Comparison of ENCODE assay signal across 8 cellular contexts in genomic region chr14:35534884-35535793, GRCh38. TPM values are rescaled to one million over a fixed set of nuclear protein-coding genes. Genes with fewer than 3 reads are reported as not detected.
DNase-seq lines count a peak whose midpoint lies in the region; ATAC-seq and TF ChIP-seq lines count a peak whose summit lies in the region.

No MANE protein-coding gene starts in this region.

- H3K4me3 ChIP-seq in BLaER1 = peak overlapping the region; percentile 72
- H3K4me3 ChIP-seq in adrenal gland = peak overlapping the region in 2 of 4 donors; percentile 40 to 74
- peak overlapping the region; percentile 74 for H3K4me3 ChIP-seq in left ventricle myocardium inferior

- WGBS in adrenal gland, 4 donors = 0 to 3% (median 3%) methylated on average over 11 to 80 of the region's 80 CpGs

- peaks cover 11% of the 10 kb centered on the region for H3K9me3 ChIP-seq in BLaER1
- no peaks in the 10 kb centered on the region for H3K9me3 ChIP-seq in adrenal gland (replicated peaks in 1 of 3)
- no peaks in the 10 kb centered on the region for H3K9me3 ChIP-seq in left ventricle myocardium inferior (replicated peaks)

- H3K27me3 ChIP-seq in BLaER1 (peaks cover 58% of the 10 kb centered on the region), adrenal gland (peaks cover 31% of the 10 kb centered on the region), left ventricle myocardium inferior (ENCODE audit: low read depth) (peaks cover 62% of the 10 kb centered on the region)

- ATAC-seq in HG03520 (IDR thresholded peaks at IDR 0.05; ENCODE audit: unreplicated experiment) (peak; percentile 56), GM21717 (IDR thresholded peaks at IDR 0.05; ENCODE audit: unreplicated experiment) (no peak)

- intact Hi-C loops in adrenal gland (cut with DNase I) = no loop called here
- intact Hi-C loops in left ventricle myocardium inferior (cut with micrococcal nuclease) = no loop called here

- H4K20me1 ChIP-seq in BLaER1 = peaks cover 26% of the 10 kb centered on the region

- TF ChIP-seq CTCF in adrenal gland (IDR thresholded peaks at IDR 0.05) (no peak), left ventricle myocardium inferior (IDR thresholded peaks at IDR 0.05; ENCODE audit: borderline replicate concordance) (no peak)

- peaks cover 26% of the 10 kb centered on the region for H3K4me1 ChIP-seq in BLaER1
- peaks cover 16 to 31% of the 10 kb centered on the region in 2 donors for H3K4me1 ChIP-seq in adrenal gland (replicated peaks in 1 of 2)
- H3K4me1 ChIP-seq in left ventricle myocardium inferior = peaks cover 32% of the 10 kb centered on the region

- TF ChIP-seq POLR2A in adrenal gland (IDR thresholded peaks at IDR 0.05) = no peak

- peak overlapping the region; percentile 99 for H3K4me2 ChIP-seq in BLaER1

- H3K27ac ChIP-seq in BLaER1 (no peak overlapping the region), adrenal gland (no peak overlapping the region), left ventricle myocardium inferior (replicated peaks) (no peak overlapping the region)

- DNase-seq in GM19240 (ENCODE audit: insufficient read length, low spot score) (peak; percentile 19), SW480 (ENCODE audit: low spot score) (peak; percentile 34), adrenal gland (peak; percentile 65 to 78 (median 72)), left ventricle myocardium inferior (peak; percentile 60), retina (peak; percentile 89)

- no peak overlapping the region for H3K9ac ChIP-seq in BLaER1

- H3K36me3 ChIP-seq in BLaER1 (no peaks in the 10 kb centered on the region), adrenal gland (replicated peaks in 1 of 2) (no peaks in the 10 kb centered on the region), left ventricle myocardium inferior (peaks cover 6% of the 10 kb centered on the region)

RNA-seq across cellular contexts. Expression of gene INSM2, which starts 1.2 kb away (rescaled TPM):
- under 1 TPM in 3 of 8 donors, not detected in 5; 0.25 to 0.64 (median 0.41) TPM for total RNA-seq in adrenal gland
- polyA plus RNA-seq in adrenal gland = under 1 TPM in 2 of 3 donors, not detected in 1; 0.03 to 0.48 TPM
- total RNA-seq in left ventricle myocardium inferior = not detected

Comparison
In these comparisons a context has a peak if more than half of its experiments do, and no peak if none do; other contexts are left out.
1. DNase-seq: peak in every context shown above with its lines; median percentile 89 in retina; 72 in adrenal gland; 60 in left ventricle myocardium inferior; 34 in SW480; 19 in GM19240.